Comparison of ENCODE assay signal across 9 cellular contexts in genomic region chr17:57284583-57284982, GRCh38. TPM values are rescaled to one million over a fixed set of nuclear protein-coding genes. Genes with fewer than 3 reads are reported as not detected.
DNase-seq lines count a peak whose midpoint lies in the region; ATAC-seq and TF ChIP-seq lines count a peak whose summit lies in the region.
"Had no signal": no experiment of that assay in that cellular context is flagged by ENCODE, and none has a peak within 500 bp of the region (broad histone marks: within the 10 kb centered on the region; RNA-seq: fewer than 3 reads in every experiment).

No MANE protein-coding gene starts in this region.

- no peak for TF ChIP-seq CTCF in mucosa of descending colon (IDR thresholded peaks at IDR 0.05)

- peak overlapping the region; percentile 60 for H3K9ac ChIP-seq in BLaER1

- ATAC-seq in HG02642 (IDR thresholded peaks at IDR 0.05; ENCODE audit: poor library complexity, unreplicated experiment) (peak; percentile 17), memory B cell (ENCODE audit: low read depth) (peak; percentile 23), GM18870 (IDR thresholded peaks at IDR 0.05; ENCODE audit: unreplicated experiment) (no peak), mucosa of descending colon (no peak)
- no peak for ATAC-seq in activated T-cell treated with anti-CD3 and anti-CD28 coated beads, Interleukin-2, amount 50 U/mL, for 4 hours

- H3K9me3 ChIP-seq in BLaER1, result no peaks in the 10 kb centered on the region
- no peaks in the 10 kb centered on the region for H3K9me3 ChIP-seq in mucosa of descending colon

- H4K20me1 ChIP-seq in BLaER1, result peaks cover 100% of the 10 kb centered on the region

- intact Hi-C loops in mucosa of descending colon (cut with DNase I, micrococcal nuclease), result no loop called here

- peak overlapping the region; percentile 53 for H3K27ac Mint-ChIP-seq in memory B cell

- peaks cover 20% of the 10 kb centered on the region for H3K36me3 Mint-ChIP-seq in activated T-cell treated with anti-CD3 and anti-CD28 coated beads, Interleukin-2, amount 50 U/mL, for 4 hours (ENCODE audit: insufficient read depth)
- peaks cover 12% of the 10 kb centered on the region for H3K36me3 Mint-ChIP-seq in memory B cell

- peaks cover 96% of the 10 kb centered on the region for H3K4me1 ChIP-seq in BLaER1
- H3K4me1 ChIP-seq in mucosa of descending colon (ENCODE audit: low read depth), result no peaks in the 10 kb centered on the region

- H3K27me3 ChIP-seq in BLaER1, result no peaks in the 10 kb centered on the region

- peak overlapping the region; percentile 66 for H3K4me3 Mint-ChIP-seq in activated T-cell treated with anti-CD3 and anti-CD28 coated beads, Interleukin-2, amount 50 U/mL, for 4 hours
- peak overlapping the region; percentile 50 for H3K4me3 Mint-ChIP-seq in memory B cell

- H3K27ac ChIP-seq in BLaER1, result peak overlapping the region; percentile 57; the same call in 1 of the 2 replicates

- no peaks in the 10 kb centered on the region for H3K9me3 Mint-ChIP-seq in activated T-cell treated with anti-CD3 and anti-CD28 coated beads, Interleukin-2, amount 50 U/mL, for 4 hours
- H3K9me3 Mint-ChIP-seq in memory B cell, result no peaks in the 10 kb centered on the region

- H3K4me3 ChIP-seq in BLaER1 (peak overlapping the region; percentile 32), mucosa of descending colon (no peak overlapping the region)

- no peak for DNase-seq in activated T-cell treated with anti-CD3 and anti-CD28 coated beads, Interleukin-2, amount 50 U/mL, for 4 hours
- DNase-seq in memory B cell (ENCODE audit: low spot score in 2 of 2) (no peak), middle frontal gyrus (ENCODE audit: extremely low spot score, low spot score) (no peak), mucosa of descending colon (no peak)
- no peak for DNase-seq in effector CD8-positive, alpha-beta T cell (lab: John Stamatoyannopoulos, UW)
- DNase-seq: NCI-H1694 treated with DMSO at 0.1 percent for 48 hours had no signal

- H3K36me3 ChIP-seq in BLaER1 (peaks cover 82% of the 10 kb centered on the region), mucosa of descending colon (ENCODE audit: low read depth) (no peaks in the 10 kb centered on the region)

- H3K27me3 Mint-ChIP-seq in activated T-cell treated with anti-CD3 and anti-CD28 coated beads, Interleukin-2, amount 50 U/mL, for 4 hours (ENCODE audit: low read depth), result no peaks in the 10 kb centered on the region
- H3K27me3 Mint-ChIP-seq in memory B cell, result no peaks in the 10 kb centered on the region

- H3K4me2 ChIP-seq in BLaER1, result peak overlapping the region; percentile 83

- H3K4me1 Mint-ChIP-seq in activated T-cell treated with anti-CD3 and anti-CD28 coated beads, Interleukin-2, amount 50 U/mL, for 4 hours (ENCODE audit: low read depth), result peaks cover 70% of the 10 kb centered on the region
- H3K4me1 Mint-ChIP-seq in memory B cell, result peaks cover 30% of the 10 kb centered on the region

RNA-seq across cellular contexts. Expression of gene MSI2, which starts 28.3 kb away (rescaled TPM):
- 10 to 100 TPM; 40.6 to 56.2 (median 54.3) TPM for total RNA-seq in activated T-cell treated with anti-CD3 and anti-CD28 coated beads, Interleukin-2, amount 50 U/mL, for 4 hours
- 10 to 100 TPM; 60.0 to 72.6 (median 65.7) TPM for total RNA-seq in mucosa of descending colon

Comparison
In these comparisons a context has a peak if more than half of its experiments do, and no peak if none do; other contexts are left out.
1. ATAC-seq: peak in HG02642 (single experiment) and memory B cell (single experiment); none in activated T-cell treated with anti-CD3 and anti-CD28 coated beads, Interleukin-2, amount 50 U/mL, for 4 hours (0 of 2), GM18870 (single experiment) and mucosa of descending colon (single experiment).